ENCODE assay signal across 8 cellular contexts in genomic region chr7:37833107-37833817, GRCh38. TPM values are rescaled to one million over a fixed set of nuclear protein-coding genes. Genes with fewer than 3 reads are reported as not detected.
DNase-seq lines count a peak whose midpoint lies in the region; ATAC-seq, FAIRE-seq and TF ChIP-seq lines count a peak whose summit lies in the region.

No MANE protein-coding gene starts in this region.

- no peaks in the 10 kb centered on the region for H3K9me3 Mint-ChIP-seq in activated CD4-positive, alpha-beta memory T cell treated with anti-CD3 and anti-CD28 coated beads, Interleukin-2, amount 10 ng/mL, durations not matched to agents 7 days and 5 days

- DNase-seq in AG09309 (ENCODE audit: low read depth), result peak; percentile 13
- DNase-seq in GM13977 (ENCODE audit: low spot score), result peak; percentile 40
- DNase-seq in NCI-H2227 (lab: John Stamatoyannopoulos, UW; ENCODE audit: unreplicated experiment), result peak; percentile 42
- peak; percentile 33 for DNase-seq in activated CD4-positive, alpha-beta memory T cell treated with anti-CD3 and anti-CD28 coated beads, Interleukin-2, amount 10 ng/mL, durations not matched to agents 7 days and 5 days
- DNase-seq in stomach, result no peak

- no peak for TF ChIP-seq POLR2A in stomach (IDR thresholded peaks at IDR 0.05)

- TF ChIP-seq CTCF in AG09309 (IDR thresholded peaks at IDR 0.05; ENCODE audit: control insufficient read depth, insufficient read depth, low read depth, low read length, missing control alignments) (peak; percentile 66), GM13977 (IDR thresholded peaks at IDR 0.05; ENCODE audit: extremely low read depth, insufficient read depth, missing control alignments) (peak; percentile 58), stomach (IDR thresholded peaks at IDR 0.05) (peak in 5 of 7 experiments; percentile 11 to 63 (median 57))

- H3K4me1 ChIP-seq in mononuclear cell (ENCODE audit: insufficient read depth, low read length), result peaks cover 10% of the 10 kb centered on the region
- peaks cover 0 to 11% (median 5%) of the 10 kb centered on the region in 4 donors for H3K4me1 ChIP-seq in stomach

- CTCF ChIA-PET in activated CD4-positive, alpha-beta memory T cell treated with anti-CD3 and anti-CD28 coated beads, Interleukin-2, amount 10 ng/mL, durations not matched to agents 7 days and 5 days (lab: Charles Lee), result interaction anchor here (1.2 to 1.4 kb wide), 2 partner anchors 15 to 208 kb away, joined by 3 read pairs; no protein-coding TSS in a partner anchor

- no peak for ATAC-seq in HG02973 (IDR thresholded peaks at IDR 0.05; ENCODE audit: unreplicated experiment)

- H3K27me3 ChIP-seq in mononuclear cell (ENCODE audit: insufficient read depth, low read length) (no peaks in the 10 kb centered on the region), stomach (no peaks in the 10 kb centered on the region)

- no peak overlapping the region for H3K27ac ChIP-seq in stomach

- no peaks in the 10 kb centered on the region for H3K36me3 ChIP-seq in stomach

- no peak for TF ChIP-seq EP300 in stomach (IDR thresholded peaks at IDR 0.05)

- peak; percentile 61 for FAIRE-seq in endometrium (lab: Jason Lieb, UNC)

- no peak overlapping the region for H3K27ac Mint-ChIP-seq in activated CD4-positive, alpha-beta memory T cell treated with anti-CD3 and anti-CD28 coated beads, Interleukin-2, amount 10 ng/mL, durations not matched to agents 7 days and 5 days

- H3K9me3 ChIP-seq in mononuclear cell (ENCODE audit: low read depth, low read length) (no peaks in the 10 kb centered on the region), stomach (no peaks in the 10 kb centered on the region)

- H3K4me3 Mint-ChIP-seq in activated CD4-positive, alpha-beta memory T cell treated with anti-CD3 and anti-CD28 coated beads, Interleukin-2, amount 10 ng/mL, durations not matched to agents 7 days and 5 days, result peak overlapping the region; percentile 39

- POLR2A ChIA-PET in activated CD4-positive, alpha-beta memory T cell treated with anti-CD3 and anti-CD28 coated beads, Interleukin-2, amount 10 ng/mL, durations not matched to agents 7 days and 5 days (lab: Charles Lee), result no interaction called here

- peaks cover 3% of the 10 kb centered on the region for H3K4me1 Mint-ChIP-seq in activated CD4-positive, alpha-beta memory T cell treated with anti-CD3 and anti-CD28 coated beads, Interleukin-2, amount 10 ng/mL, durations not matched to agents 7 days and 5 days

- no peaks in the 10 kb centered on the region for H3K36me3 Mint-ChIP-seq in activated CD4-positive, alpha-beta memory T cell treated with anti-CD3 and anti-CD28 coated beads, Interleukin-2, amount 10 ng/mL, durations not matched to agents 7 days and 5 days (ENCODE audit: low read depth)

- in situ Hi-C loops in GM13977 (cut with MboI; ENCODE audit: low pct_unique_long_range_greater_than_20kb, low sequenced_read_pairs, unreplicated experiment), result loop anchor here (25.0 kb wide), 2 partner anchors 321 to 596 kb away; no protein-coding TSS in a partner anchor

- peaks cover 17% of the 10 kb centered on the region for H3K27me3 Mint-ChIP-seq in activated CD4-positive, alpha-beta memory T cell treated with anti-CD3 and anti-CD28 coated beads, Interleukin-2, amount 10 ng/mL, durations not matched to agents 7 days and 5 days

- 24 to 43% (median 31%) methylated on average over 21 of the region's 21 CpGs for WGBS in stomach, 5 donors

- peak overlapping the region; percentile 38 for H3K4me3 ChIP-seq in AG09309 (ENCODE audit: control insufficient read depth, low read depth, low read length)
- H3K4me3 ChIP-seq in mononuclear cell (ENCODE audit: low read length), result peak overlapping the region; percentile 12
- H3K4me3 ChIP-seq in stomach, result peak overlapping the region in 3 of 4 donors; percentile 29 to 36 (median 33)

- intact Hi-C loops in stomach (cut with DNase I; ENCODE audit: low total_unique reads), result no loop called here

RNA-seq across cellular contexts. Expression of gene NME8, which starts 15.1 kb away (rescaled TPM):
- total RNA-seq in activated CD4-positive, alpha-beta memory T cell treated with anti-CD3 and anti-CD28 coated beads, Interleukin-2, amount 10 ng/mL, durations not matched to agents 7 days and 5 days, result not detected
- total RNA-seq in mononuclear cell, result 1.7 TPM
- total RNA-seq in stomach, result 10 to 100 TPM in 1 of 5 donors, not detected in 4; 14.8 TPM
- under 1 TPM in 1 of 3 donors, not detected in 2; 0.31 TPM for polyA plus RNA-seq in stomach
